In genomic region chr11:130655308-130655707, GRCh38 we compare ENCODE assay signal across 11 cellular contexts.
"Had no signal": no experiment of that assay in that cellular context is flagged by ENCODE, and none has a peak within 500 bp of the region (broad histone marks: within the 10 kb centered on the region; RNA-seq: fewer than 3 reads in every experiment).

No MANE protein-coding gene starts in this region.

- H3K27ac ChIP-seq: brain microvascular endothelial cell, foreskin keratinocyte, uterus had no signal

- H3K4me3 ChIP-seq: lung, smooth muscle cell, uterus had no signal

- ATAC-seq: foreskin keratinocyte; stimulated activated effector memory CD8-positive, alpha-beta T cell treated with anti-CD3 and anti-CD28 coated beads, Interleukin-12 subunit alpha, Interleukin-12 subunit beta, amount 100 ng/mL, for 72 hours; T-helper 17 cell had no signal

- H3K4me2 ChIP-seq: smooth muscle cell had no signal

- H3K36me3 ChIP-seq: brain microvascular endothelial cell, uterus had no signal

- DNase-seq: activated naive CD4-positive, alpha-beta T cell treated with anti-CD3 and anti-CD28 coated beads, Interleukin-2, amount 50 U/mL, for 16 hours; activated T-cell treated with anti-CD3 and anti-CD28 coated beads, Interleukin-2, amount 50 U/mL, for 1 hour; brain microvascular endothelial cell; foreskin keratinocyte; naive B cell; posterior cingulate gyrus; T-helper 17 cell; uterus had no signal

- H3K27me3 ChIP-seq: brain microvascular endothelial cell, foreskin keratinocyte, uterus had no signal

- H3K4me1 ChIP-seq: foreskin keratinocyte had no signal

- H3K9me3 ChIP-seq: uterus had no signal
